In genomic region chr15:47725924-47726323, GRCh38 we compare ENCODE assay signal across 25 cellular contexts. TPM values are rescaled to one million over a fixed set of nuclear protein-coding genes. Genes with fewer than 3 reads are reported as not detected.
DNase-seq lines count a peak whose midpoint lies in the region; ATAC-seq and TF ChIP-seq lines count a peak whose summit lies in the region.
"Had no signal": no experiment of that assay in that cellular context is flagged by ENCODE, and none has a peak within 500 bp of the region (broad histone marks: within the 10 kb centered on the region; RNA-seq: fewer than 3 reads in every experiment).

No MANE protein-coding gene starts in this region.

- peak overlapping the region in 2 of 4 donors; percentile 5 to 30 for H3K4me3 ChIP-seq in gastrocnemius medialis
- H3K4me3 ChIP-seq in upper lobe of left lung = no peak overlapping the region
- H3K4me3 ChIP-seq: GM23248, right lobe of liver had no signal

- TF ChIP-seq CTCF in brain (conservative IDR thresholded peaks at IDR 0.05) (no peak), gastrocnemius medialis (IDR thresholded peaks at IDR 0.05 in 4 of 5, conservative IDR thresholded peaks at IDR 0.05 in 1 of 5) (no peak), upper lobe of left lung (IDR thresholded peaks at IDR 0.05) (no peak)

- DNase-seq in NCI-H1694 treated with DMSO at 0.1 percent for 48 hours (lab: John Stamatoyannopoulos, UW) = peak; percentile 71
- DNase-seq in left ventricle myocardium superior = peak; percentile 71
- DNase-seq in gastrocnemius medialis = peak; percentile 69 to 71
- DNase-seq in pons (ENCODE audit: low spot score) = no peak
- no peak for DNase-seq in NCI-H187 (lab: John Stamatoyannopoulos, UW)
- DNase-seq in upper lobe of left lung = no peak
- DNase-seq: activated naive CD4-positive, alpha-beta T cell treated with anti-CD3 and anti-CD28 coated beads, Interleukin-2, amount 50 U/mL, for 16 hours; activated T-cell treated with anti-CD3 and anti-CD28 coated beads, Interleukin-2, amount 50 U/mL, for 72 hours; Calu3; erythroblast; foreskin fibroblast; GM23248; islet precursor cell; NCI-H1436; nucleus accumbens; right lobe of liver; stimulated activated CD4-positive, alpha-beta T cell treated with anti-CD3 and anti-CD28 coated beads, Interleukin-15, amount 100 ng/mL, for 24 hours; stimulated activated CD8-positive, alpha-beta memory T cell treated with anti-CD3 and anti-CD28 coated beads, Interleukin-4, amount 100 ng/mL, for 48 hours had no signal

- H3K36me3 Mint-ChIP-seq in brain = peaks cover 13% of the 10 kb centered on the region
- H3K36me3 Mint-ChIP-seq: memory B cell had no signal

- H3K9me3 ChIP-seq in gastrocnemius medialis (no peaks in the 10 kb centered on the region), upper lobe of left lung (no peaks in the 10 kb centered on the region)
- H3K9me3 ChIP-seq: right lobe of liver had no signal

- intact Hi-C loops in left ventricle myocardium superior (cut with micrococcal nuclease) = no loop called here
- intact Hi-C loops in gastrocnemius medialis (cut with DNase I; ENCODE audit: low total_unique reads) = no loop called here

- peak overlapping the region; percentile 88 to 96 (median 94) for H3K27ac ChIP-seq in gastrocnemius medialis
- H3K27ac ChIP-seq in upper lobe of left lung = no peak overlapping the region
- H3K27ac ChIP-seq: C4-2B, GM23248, HL-60, right lobe of liver had no signal

- H3K4me1 ChIP-seq in gastrocnemius medialis (peaks cover 73 to 80% of the 10 kb centered on the region in 2 donors), upper lobe of left lung (no peaks in the 10 kb centered on the region)
- H3K4me1 ChIP-seq: right lobe of liver had no signal

- ATAC-seq in left ventricle myocardium superior (peak; percentile 94), gastrocnemius medialis (peak; percentile 85 to 93), upper lobe of left lung (ENCODE audit: low FRiP score in 2 of 2) (no peak), GM18517 (IDR thresholded peaks at IDR 0.05; ENCODE audit: unreplicated experiment) (no peak)
- ATAC-seq: activated T-cell treated with anti-CD3 and anti-CD28 coated beads, Interleukin-2, amount 50 U/mL, for 72 hours; HepG2; right lobe of liver had no signal

- TF ChIP-seq EP300 in upper lobe of left lung (IDR thresholded peaks at IDR 0.05) = no peak

- H3K27ac Mint-ChIP-seq in brain = peak overlapping the region in 4 of 5 experiments; percentile 37 to 93 (median 50)
- H3K27ac Mint-ChIP-seq: activated T-cell treated with anti-CD3 and anti-CD28 coated beads, Interleukin-2, amount 50 U/mL, for 72 hours; memory B cell had no signal

- H3K4me1 Mint-ChIP-seq in brain = peaks cover 72% of the 10 kb centered on the region
- H3K4me1 Mint-ChIP-seq: memory B cell had no signal

- in situ Hi-C loops in gastrocnemius medialis (cut with MboI; ENCODE audit: low sequenced_read_pairs in 4 of 4) = no loop called here

- WGBS in upper lobe of left lung, 2 donors = 45 to 69% methylated on average over 5 to 6 of the region's 6 CpGs

- H3K36me3 ChIP-seq in gastrocnemius medialis (no peaks in the 10 kb centered on the region), upper lobe of left lung (no peaks in the 10 kb centered on the region)
- H3K36me3 ChIP-seq: right lobe of liver had no signal

- peaks cover 7% of the 10 kb centered on the region for H3K27me3 Mint-ChIP-seq in brain

- H3K9me3 Mint-ChIP-seq in brain = no peaks in the 10 kb centered on the region
- H3K9me3 Mint-ChIP-seq: activated T-cell treated with anti-CD3 and anti-CD28 coated beads, Interleukin-2, amount 50 U/mL, for 72 hours; memory B cell had no signal

- peak; percentile 10 to 66 for TF ChIP-seq POLR2A in gastrocnemius medialis (IDR thresholded peaks at IDR 0.05)
- TF ChIP-seq POLR2A in upper lobe of left lung (IDR thresholded peaks at IDR 0.05) = no peak

- peak overlapping the region in 3 of 5 experiments; percentile 7 to 57 (median 24) for H3K4me3 Mint-ChIP-seq in brain
- H3K4me3 Mint-ChIP-seq: activated T-cell treated with anti-CD3 and anti-CD28 coated beads, Interleukin-2, amount 50 U/mL, for 72 hours; memory B cell had no signal

- no peaks in the 10 kb centered on the region for H3K27me3 ChIP-seq in gastrocnemius medialis
- H3K27me3 ChIP-seq in upper lobe of left lung = no peaks in the 10 kb centered on the region

RNA-seq across cellular contexts. Expression of gene SEMA6D, which starts 8.6 kb away (rescaled TPM):
- 10.2 TPM for polyA plus RNA-seq in brain (ENCODE audit: insufficient read depth, low read depth, low replicate concordance)
- total RNA-seq in left ventricle myocardium superior (19.7 TPM), gastrocnemius medialis (1 to 10 TPM in 3 of 4 donors, under 1 TPM in 1; 0.97 to 5.9 (median 2.7) TPM), upper lobe of left lung (10 to 100 TPM in 2 of 6 donors, 1 to 10 TPM in 4; 6.9 to 10.5 (median 9.0) TPM)
- total RNA-seq: activated CD8-positive, alpha-beta memory T cell treated with anti-CD3 and anti-CD28 coated beads for 36 hours; activated T-cell treated with anti-CD3 and anti-CD28 coated beads, Interleukin-2, amount 50 U/mL, for 72 hours; Calu3; HepG2 had no signal
- polyA plus RNA-seq: HepG2 had no signal

Comparison
In these comparisons a context has a peak if more than half of its experiments do, and no peak if none do; other contexts are left out.
1. DNase-seq: peak in NCI-H1694 treated with DMSO at 0.1 percent for 48 hours (single experiment), left ventricle myocardium superior (single experiment) and gastrocnemius medialis (2 of 2); none in pons (single experiment), NCI-H187 (0 of 2) and upper lobe of left lung (0 of 2).
2. ATAC-seq: peak in left ventricle myocardium superior (single experiment) and gastrocnemius medialis (2 of 2); none in upper lobe of left lung (0 of 2) and GM18517 (single experiment).
3. H3K27ac ChIP-seq: peak in gastrocnemius medialis (4 of 4); none in upper lobe of left lung (0 of 4).
4. POLR2A ChIP-seq: peak in gastrocnemius medialis (2 of 2); none in upper lobe of left lung (0 of 4).